In the genomic region with DNA sequence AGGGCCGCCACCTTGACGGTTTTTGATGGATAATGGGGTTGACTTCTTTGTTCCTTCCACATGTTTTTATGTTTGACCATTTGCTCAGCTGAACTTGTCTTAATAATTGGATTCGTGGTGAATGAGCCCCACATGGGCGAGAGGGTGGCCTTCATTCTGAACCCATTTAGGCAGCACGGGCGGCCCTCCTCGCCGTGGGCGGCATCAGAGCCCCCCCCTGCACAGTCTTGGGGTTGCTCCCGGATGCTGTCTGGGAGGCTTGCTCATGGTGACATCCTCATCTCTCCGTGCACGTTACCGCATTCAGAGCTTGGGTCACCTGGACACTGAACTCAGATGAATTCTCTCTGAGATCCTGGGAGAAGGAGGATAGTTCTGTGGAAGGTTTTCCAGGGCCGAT, we compare ENCODE assay signal across 18 cellular contexts.
DNase-seq lines count a peak whose midpoint lies in the region; ATAC-seq and TF ChIP-seq lines count a peak whose summit lies in the region.
"Had no signal": no experiment of that assay in that cellular context is flagged by ENCODE, and none has a peak within 500 bp of the region (broad histone marks: within the 10 kb centered on the region; RNA-seq: fewer than 3 reads in every experiment).

No MANE protein-coding gene starts in this region.

- H3K4me1 Mint-ChIP-seq in activated CD4-positive, alpha-beta T cell treated with anti-CD3 and anti-CD28 coated beads, Interleukin-2, amount 10 ng/mL, durations not matched to agents 7 days and 5 days = peaks cover 4% of the 10 kb centered on the region
- H3K4me1 Mint-ChIP-seq in central memory CD8-positive, alpha-beta T cell = peaks cover 8% of the 10 kb centered on the region
- H3K4me1 Mint-ChIP-seq in neural crest cell = no peaks in the 10 kb centered on the region

- H3K36me3 Mint-ChIP-seq in activated CD4-positive, alpha-beta T cell treated with anti-CD3 and anti-CD28 coated beads, Interleukin-2, amount 10 ng/mL, durations not matched to agents 7 days and 5 days (ENCODE audit: low read depth) = no peaks in the 10 kb centered on the region
- peaks cover 4% of the 10 kb centered on the region for H3K36me3 Mint-ChIP-seq in central memory CD8-positive, alpha-beta T cell (ENCODE audit: insufficient read depth)
- no peaks in the 10 kb centered on the region for H3K36me3 Mint-ChIP-seq in neural crest cell (ENCODE audit: low read depth)

- no peak for DNase-seq in activated CD4-positive, alpha-beta T cell treated with anti-CD3 and anti-CD28 coated beads, Interleukin-2, amount 10 ng/mL, durations not matched to agents 7 days and 5 days
- no peak for DNase-seq in activated CD4-positive, alpha-beta T cell treated with anti-CD3 and anti-CD28 coated beads for 1 hour
- DNase-seq in H7 (peak; percentile 4), neural crest cell (ENCODE audit: low read depth, low spot score) (no peak), foreskin fibroblast (no peak)
- DNase-seq in central memory CD8-positive, alpha-beta T cell (ENCODE audit: low spot score in 2 of 2) = no peak
- DNase-seq: cerebellar nuclear complex; effector memory CD4-positive, alpha-beta T cell; heart left ventricle; NCI-H1436; NCI-H226 had no signal

- TF ChIP-seq CTCF in neural crest cell (conservative IDR thresholded peaks at IDR 0.05) = no peak
- TF ChIP-seq CTCF in foreskin fibroblast (IDR thresholded peaks at IDR 0.05; ENCODE audit: low read depth, low read length) = no peak

- peaks cover 24% of the 10 kb centered on the region for H3K27me3 Mint-ChIP-seq in activated CD4-positive, alpha-beta T cell treated with anti-CD3 and anti-CD28 coated beads, Interleukin-2, amount 10 ng/mL, durations not matched to agents 7 days and 5 days
- H3K27me3 Mint-ChIP-seq in central memory CD8-positive, alpha-beta T cell = peaks cover 17% of the 10 kb centered on the region
- H3K27me3 Mint-ChIP-seq in neural crest cell (ENCODE audit: low read depth) = peaks cover 47% of the 10 kb centered on the region

- H3K9me3 Mint-ChIP-seq in activated CD4-positive, alpha-beta T cell treated with anti-CD3 and anti-CD28 coated beads, Interleukin-2, amount 10 ng/mL, durations not matched to agents 7 days and 5 days = no peaks in the 10 kb centered on the region
- no peaks in the 10 kb centered on the region for H3K9me3 Mint-ChIP-seq in central memory CD8-positive, alpha-beta T cell
- no peaks in the 10 kb centered on the region for H3K9me3 Mint-ChIP-seq in neural crest cell

- no peak overlapping the region for H3K27ac Mint-ChIP-seq in activated CD4-positive, alpha-beta T cell treated with anti-CD3 and anti-CD28 coated beads, Interleukin-2, amount 10 ng/mL, durations not matched to agents 7 days and 5 days
- H3K27ac Mint-ChIP-seq in central memory CD8-positive, alpha-beta T cell (ENCODE audit: low read depth) = peak overlapping the region; percentile 92
- H3K27ac Mint-ChIP-seq in neural crest cell (ENCODE audit: unreplicated experiment) = no peak overlapping the region

- CTCF ChIA-PET in activated CD4-positive, alpha-beta T cell treated with anti-CD3 and anti-CD28 coated beads, Interleukin-2, amount 10 ng/mL, durations not matched to agents 7 days and 5 days (lab: Charles Lee) = no interaction called here

- peak overlapping the region; percentile 62 for H3K4me3 Mint-ChIP-seq in activated CD4-positive, alpha-beta T cell treated with anti-CD3 and anti-CD28 coated beads, Interleukin-2, amount 10 ng/mL, durations not matched to agents 7 days and 5 days
- H3K4me3 Mint-ChIP-seq in central memory CD8-positive, alpha-beta T cell = peak overlapping the region; percentile 81
- H3K4me3 Mint-ChIP-seq in neural crest cell = peak overlapping the region; percentile 51

- POLR2A ChIA-PET in activated CD4-positive, alpha-beta T cell treated with anti-CD3 and anti-CD28 coated beads, Interleukin-2, amount 10 ng/mL, durations not matched to agents 7 days and 5 days (lab: Charles Lee) = no interaction called here

- peaks cover 10% of the 10 kb centered on the region for H3K27me3 ChIP-seq in H7 (ENCODE audit: control insufficient read depth, insufficient read depth, low read length)
- H3K27me3 ChIP-seq: Peyer's patch had no signal

- no peaks in the 10 kb centered on the region for H3K36me3 ChIP-seq in H7 (replicated peaks; ENCODE audit: control insufficient read depth, insufficient read depth, low read length)
- H3K36me3 ChIP-seq: BLaER1 treated with 17β-estradiol and CSF1 and Interleukin-3, amounts not matched to agents 10 nM and 100 nM; heart left ventricle; Peyer's patch; thoracic aorta had no signal

- no peak for ATAC-seq in central memory CD8-positive, alpha-beta T cell (replicated peaks; ENCODE audit: extremely low read depth, poor library complexity, severe bottlenecking)
- no peak for ATAC-seq in HG03342 (IDR thresholded peaks at IDR 0.05; ENCODE audit: unreplicated experiment)
- no peak for ATAC-seq in GM21737 (IDR thresholded peaks at IDR 0.05; ENCODE audit: unreplicated experiment)
- ATAC-seq: A549, heart left ventricle had no signal

- H3K4me3 ChIP-seq in H7 (ENCODE audit: insufficient read depth, low read depth, low read length) = no peak overlapping the region
- H3K4me3 ChIP-seq in foreskin fibroblast (ENCODE audit: low read depth in 1 of 2, low read length in 2 of 2) = no peak overlapping the region
- H3K4me3 ChIP-seq: lung had no signal
